In genomic region chr5:149049371-149049781, GRCh38 we compare ENCODE assay signal across 24 cellular contexts. TPM values are rescaled to one million over a fixed set of nuclear protein-coding genes. Genes with fewer than 3 reads are reported as not detected.
DNase-seq lines count a peak whose midpoint lies in the region; ATAC-seq and TF ChIP-seq lines count a peak whose summit lies in the region.
"Had no signal": no experiment of that assay in that cellular context is flagged by ENCODE, and none has a peak within 500 bp of the region (broad histone marks: within the 10 kb centered on the region; RNA-seq: fewer than 3 reads in every experiment).

No MANE protein-coding gene starts in this region.

- H3K4me1 ChIP-seq in right cardiac atrium (ENCODE audit: control insufficient read depth, insufficient read depth, low read length): peaks cover 6% of the 10 kb centered on the region
- H3K4me1 ChIP-seq: BLaER1 had no signal

- intact Hi-C loops in right cardiac atrium (cut with DNase I): no loop called here

- H3K27ac ChIP-seq in right cardiac atrium (ENCODE audit: low read length): no peak overlapping the region
- H3K27ac ChIP-seq: BLaER1, skin epidermis, stomach had no signal

- 87% methylated on average over 3 of the region's 3 CpGs for WGBS in right cardiac atrium

- peak; percentile 1 for DNase-seq in NCI-H1105 treated with DMSO at 0.1 percent for 48 hours (lab: John Stamatoyannopoulos, UW)
- DNase-seq in NCI-H1105 (lab: John Stamatoyannopoulos, UW): no peak
- peak; percentile 17 for DNase-seq in MV-4-11 (lab: John Stamatoyannopoulos, UW)
- DNase-seq in amniotic epithelial cell (ENCODE audit: low read depth): peak; percentile 52
- peak; percentile 66 for DNase-seq in retinal pigment epithelial cell (ENCODE audit: low read depth)
- DNase-seq in right cardiac atrium: no peak
- DNase-seq: 8988T; activated CD4-positive, alpha-beta T cell treated with anti-CD3 and anti-CD28 coated beads, Interleukin-2, amount 10 ng/mL, durations not matched to agents 7 days and 5 days; Calu3; GF-D8; IMR-90; left cardiac atrium; mesendoderm; NCI-H1092 treated with DMSO at 0.1 percent for 48 hours; NCI-H2171 treated with DMSO at 0.1 percent for 48 hours; NCI-H748 treated with DMSO at 0.1 percent for 48 hours; stimulated activated CD4-positive, alpha-beta T cell treated with anti-CD3 and anti-CD28 coated beads, Interleukin-4, amount 100 ng/mL, for 1 hour; stomach had no signal

- H3K27me3 ChIP-seq in right cardiac atrium (ENCODE audit: control insufficient read depth, insufficient read depth): no peaks in the 10 kb centered on the region
- H3K27me3 ChIP-seq: BLaER1, stomach had no signal

- H3K4me3 ChIP-seq in retinal pigment epithelial cell (ENCODE audit: low read length) (no peak overlapping the region), right cardiac atrium (ENCODE audit: low read length) (no peak overlapping the region)
- H3K4me3 ChIP-seq: BLaER1, GM23338, skin epidermis, stomach had no signal

- no peak for TF ChIP-seq CTCF in retinal pigment epithelial cell (conservative IDR thresholded peaks at IDR 0.05; ENCODE audit: low read depth, low read length)

- ATAC-seq in right cardiac atrium: no peak
- no peak for ATAC-seq in HG02852 (IDR thresholded peaks at IDR 0.05; ENCODE audit: unreplicated experiment)
- no peak for ATAC-seq in HG03354 (IDR thresholded peaks at IDR 0.05; ENCODE audit: poor library complexity, severe bottlenecking, unreplicated experiment)
- ATAC-seq: GM23338, left cardiac atrium had no signal

- no peaks in the 10 kb centered on the region for H3K9me3 ChIP-seq in right cardiac atrium (ENCODE audit: control insufficient read depth, low read length)
- H3K9me3 ChIP-seq: BLaER1, stomach had no signal

RNA-seq across cellular contexts. Expression of gene SH3TC2, which starts 13.5 kb away (rescaled TPM):
- 10 to 100 TPM in 3 of 4 donors, 1 to 10 TPM in 1; 6.7 to 17.9 (median 14.7) TPM for total RNA-seq in right cardiac atrium
- polyA plus RNA-seq in right cardiac atrium: 4.9 TPM
- total RNA-seq: activated CD4-positive, alpha-beta T cell treated with anti-CD3 and anti-CD28 coated beads, Interleukin-2, amount 10 ng/mL, durations not matched to agents 7 days and 5 days; activated T-helper 2 cell treated with anti-CD3 and anti-CD28 coated beads, Interferon-gamma antibody, Interleukin-2, Interleukin-4, amounts not matched to agents 10 μg/mL and 5 μg/mL and 100 μg/mL, durations not matched to agents 14 hours and 24 hours and 36 hours had no signal

Comparison
In these comparisons a context has a peak if more than half of its experiments do, and no peak if none do; other contexts are left out.
1. DNase-seq: peak in NCI-H1105 treated with DMSO at 0.1 percent for 48 hours (single experiment), MV-4-11 (single experiment), amniotic epithelial cell (single experiment) and retinal pigment epithelial cell (single experiment); none in NCI-H1105 (single experiment) and right cardiac atrium (0 of 3).